ENCODE assay signal across 1 cellular context in the genomic region with DNA sequence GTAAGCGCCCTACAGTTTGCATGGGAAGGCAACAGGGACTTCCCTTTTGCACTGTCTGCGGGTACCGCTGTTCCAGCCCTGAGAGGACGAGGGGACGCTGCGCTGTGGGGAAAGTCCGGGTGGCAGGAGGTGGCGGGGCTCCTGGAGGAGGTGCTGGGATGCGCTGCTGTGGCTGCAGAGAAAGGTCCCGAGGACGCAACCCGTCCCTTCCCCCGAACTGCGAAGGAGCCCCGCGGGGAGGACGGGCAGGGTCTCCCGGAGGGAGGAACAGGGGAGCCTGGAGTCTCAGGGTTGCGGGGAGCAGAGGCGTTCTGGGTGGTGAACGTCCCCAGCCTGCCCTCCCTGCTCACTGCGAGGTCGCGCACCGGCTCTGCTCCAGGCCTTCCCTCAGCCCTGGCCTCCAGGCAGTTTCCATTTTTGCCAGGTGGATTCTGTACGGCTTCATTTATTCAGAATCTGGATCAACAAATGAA.
TF ChIP-seq lines count a peak whose summit lies in the region.

No MANE protein-coding gene starts in this region.

TF ChIP-seq in HepG2, 621 proteins besides CTCF, POLR2A, EP300 and RAD21 (continued from another document):
- TF ChIP-seq, protein P1, sequence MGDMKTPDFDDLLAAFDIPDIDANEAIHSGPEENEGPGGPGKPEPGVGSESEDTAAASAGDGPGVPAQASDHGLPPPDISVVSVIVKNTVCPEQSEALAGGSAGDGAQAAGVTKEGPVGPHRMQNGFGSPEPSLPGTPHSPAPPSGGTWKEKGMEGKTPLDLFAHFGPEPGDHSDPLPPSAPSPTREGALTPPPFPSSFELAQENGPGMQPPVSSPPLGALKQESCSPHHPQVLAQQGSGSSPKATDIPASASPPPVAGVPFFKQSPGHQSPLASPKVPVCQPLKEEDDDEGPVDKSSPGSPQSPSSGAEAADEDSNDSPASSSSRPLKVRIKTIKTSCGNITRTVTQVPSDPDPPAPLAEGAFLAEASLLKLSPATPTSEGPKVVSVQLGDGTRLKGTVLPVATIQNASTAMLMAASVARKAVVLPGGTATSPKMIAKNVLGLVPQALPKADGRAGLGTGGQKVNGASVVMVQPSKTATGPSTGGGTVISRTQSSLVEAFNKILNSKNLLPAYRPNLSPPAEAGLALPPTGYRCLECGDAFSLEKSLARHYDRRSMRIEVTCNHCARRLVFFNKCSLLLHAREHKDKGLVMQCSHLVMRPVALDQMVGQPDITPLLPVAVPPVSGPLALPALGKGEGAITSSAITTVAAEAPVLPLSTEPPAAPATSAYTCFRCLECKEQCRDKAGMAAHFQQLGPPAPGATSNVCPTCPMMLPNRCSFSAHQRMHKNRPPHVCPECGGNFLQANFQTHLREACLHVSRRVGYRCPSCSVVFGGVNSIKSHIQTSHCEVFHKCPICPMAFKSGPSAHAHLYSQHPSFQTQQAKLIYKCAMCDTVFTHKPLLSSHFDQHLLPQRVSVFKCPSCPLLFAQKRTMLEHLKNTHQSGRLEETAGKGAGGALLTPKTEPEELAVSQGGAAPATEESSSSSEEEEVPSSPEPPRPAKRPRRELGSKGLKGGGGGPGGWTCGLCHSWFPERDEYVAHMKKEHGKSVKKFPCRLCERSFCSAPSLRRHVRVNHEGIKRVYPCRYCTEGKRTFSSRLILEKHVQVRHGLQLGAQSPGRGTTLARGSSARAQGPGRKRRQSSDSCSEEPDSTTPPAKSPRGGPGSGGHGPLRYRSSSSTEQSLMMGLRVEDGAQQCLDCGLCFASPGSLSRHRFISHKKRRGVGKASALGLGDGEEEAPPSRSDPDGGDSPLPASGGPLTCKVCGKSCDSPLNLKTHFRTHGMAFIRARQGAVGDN (CRISPR knock-in tag; IDR thresholded peaks at IDR 0.05) = 0 out of 2 replicates have a peak, but pooled peaks have one; percentile 10
- no peak for TF ChIP-seq ZNF558 (CRISPR knock-in tag; IDR thresholded peaks at IDR 0.05; ENCODE audit: borderline replicate concordance)
- TF ChIP-seq, protein P2, sequence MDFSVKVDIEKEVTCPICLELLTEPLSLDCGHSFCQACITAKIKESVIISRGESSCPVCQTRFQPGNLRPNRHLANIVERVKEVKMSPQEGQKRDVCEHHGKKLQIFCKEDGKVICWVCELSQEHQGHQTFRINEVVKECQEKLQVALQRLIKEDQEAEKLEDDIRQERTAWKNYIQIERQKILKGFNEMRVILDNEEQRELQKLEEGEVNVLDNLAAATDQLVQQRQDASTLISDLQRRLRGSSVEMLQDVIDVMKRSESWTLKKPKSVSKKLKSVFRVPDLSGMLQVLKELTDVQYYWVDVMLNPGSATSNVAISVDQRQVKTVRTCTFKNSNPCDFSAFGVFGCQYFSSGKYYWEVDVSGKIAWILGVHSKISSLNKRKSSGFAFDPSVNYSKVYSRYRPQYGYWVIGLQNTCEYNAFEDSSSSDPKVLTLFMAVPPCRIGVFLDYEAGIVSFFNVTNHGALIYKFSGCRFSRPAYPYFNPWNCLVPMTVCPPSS (IDR thresholded peaks at IDR 0.05) = no peak
- TF ChIP-seq GABPB1 (CRISPR knock-in tag; IDR thresholded peaks at IDR 0.05) = peak; percentile 19; the same call in 1 of the 2 replicates
- TF ChIP-seq ZFP41 (CRISPR knock-in tag; IDR thresholded peaks at IDR 0.05; ENCODE audit: borderline replicate concordance) = no peak
- TF ChIP-seq NFIB (CRISPR knock-in tag; IDR thresholded peaks at IDR 0.05; ENCODE audit: borderline replicate concordance) = no peak
- no peak for TF ChIP-seq FOXK2 (IDR thresholded peaks at IDR 0.05)
- TF ChIP-seq, protein P3, sequence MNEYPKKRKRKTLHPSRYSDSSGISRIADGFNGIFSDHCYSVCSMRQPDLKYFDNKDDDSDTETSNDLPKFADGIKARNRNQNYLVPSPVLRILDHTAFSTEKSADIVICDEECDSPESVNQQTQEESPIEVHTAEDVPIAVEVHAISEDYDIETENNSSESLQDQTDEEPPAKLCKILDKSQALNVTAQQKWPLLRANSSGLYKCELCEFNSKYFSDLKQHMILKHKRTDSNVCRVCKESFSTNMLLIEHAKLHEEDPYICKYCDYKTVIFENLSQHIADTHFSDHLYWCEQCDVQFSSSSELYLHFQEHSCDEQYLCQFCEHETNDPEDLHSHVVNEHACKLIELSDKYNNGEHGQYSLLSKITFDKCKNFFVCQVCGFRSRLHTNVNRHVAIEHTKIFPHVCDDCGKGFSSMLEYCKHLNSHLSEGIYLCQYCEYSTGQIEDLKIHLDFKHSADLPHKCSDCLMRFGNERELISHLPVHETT (CRISPR knock-in tag; conservative IDR thresholded peaks at IDR 0.05) = no peak
- TF ChIP-seq HOXA3 (CRISPR knock-in tag; IDR thresholded peaks at IDR 0.05) = no peak
